In genomic region chr9:114156311-114156657, GRCh38 we compare ENCODE assay signal across 8 cellular contexts. TPM values are rescaled to one million over a fixed set of nuclear protein-coding genes. Genes with fewer than 3 reads are reported as not detected.
DNase-seq lines count a peak whose midpoint lies in the region; ATAC-seq and TF ChIP-seq lines count a peak whose summit lies in the region.

No MANE protein-coding gene starts in this region.

- no peaks in the 10 kb centered on the region for H3K9me3 ChIP-seq in NT2/D1 (ENCODE audit: insufficient read depth, low read length)
- H3K9me3 ChIP-seq in lower lobe of right lung, result no peaks in the 10 kb centered on the region
- no peaks in the 10 kb centered on the region for H3K9me3 ChIP-seq in thoracic aorta

- peak; percentile 1 to 19 for ATAC-seq in lower lobe of right lung
- ATAC-seq in thoracic aorta (ENCODE audit: insufficient number of reproducible peaks, low FRiP score, low read depth), result peak; percentile 1
- no peak for ATAC-seq in HG03378 (IDR thresholded peaks at IDR 0.05; ENCODE audit: unreplicated experiment)

- H3K27me3 ChIP-seq in NT2/D1 (ENCODE audit: insufficient read depth, insufficient read length) (peaks cover 17% of the 10 kb centered on the region), lower lobe of right lung (ENCODE audit: low read depth) (peaks cover 37% of the 10 kb centered on the region), thoracic aorta (replicated peaks; ENCODE audit: insufficient read depth) (no peaks in the 10 kb centered on the region)

- TF ChIP-seq CTCF in AG09309 (IDR thresholded peaks at IDR 0.05; ENCODE audit: control insufficient read depth, insufficient read depth, low read depth, low read length, missing control alignments) (no peak), cardiac fibroblast (IDR thresholded peaks at IDR 0.05; ENCODE audit: low read depth, low read length) (no peak), lower lobe of right lung (IDR thresholded peaks at IDR 0.05) (no peak), thoracic aorta (IDR thresholded peaks at IDR 0.05) (no peak)

- no peak overlapping the region for H3K27ac ChIP-seq in lower lobe of right lung
- H3K27ac ChIP-seq in thoracic aorta, result peak overlapping the region; percentile 75 to 80

- peak overlapping the region; percentile 79 for H3K4me3 ChIP-seq in AG09309 (ENCODE audit: control insufficient read depth, low read depth, low read length)
- peak overlapping the region; percentile 49 for H3K4me3 ChIP-seq in NT2/D1 (ENCODE audit: insufficient read length, low read depth)
- H3K4me3 ChIP-seq in cardiac fibroblast (replicated peaks in 1 of 2; ENCODE audit: low read depth in 2 of 2, low read length in 2 of 2), result peak overlapping the region; percentile 64 to 66
- H3K4me3 ChIP-seq in lower lobe of right lung, result peak overlapping the region; percentile 61
- H3K4me3 ChIP-seq in thoracic aorta, result peak overlapping the region; percentile 83

- H3K9ac ChIP-seq in NT2/D1 (ENCODE audit: insufficient read length, low read depth), result peak overlapping the region; percentile 82

- intact Hi-C loops in lower lobe of right lung (cut with DNase I), result no loop called here

- H3K4me1 ChIP-seq in NT2/D1 (ENCODE audit: insufficient read depth, insufficient read length) (peaks cover 25% of the 10 kb centered on the region), lower lobe of right lung (peaks cover 20% of the 10 kb centered on the region), thoracic aorta (ENCODE audit: control insufficient read depth in 1 of 2, low read depth in 2 of 2) (peaks cover 17 to 50% of the 10 kb centered on the region in 2 donors)

- no peak for DNase-seq in AG09309 (ENCODE audit: low read depth)
- DNase-seq in NT2/D1 (ENCODE audit: low read depth, low spot score), result no peak
- peak in 1 of 2 donors; percentile 51 for DNase-seq in cardiac fibroblast (ENCODE audit: low read depth in 2 of 2)
- DNase-seq in lower lobe of right lung, result no peak
- no peak for DNase-seq in thoracic aorta (ENCODE audit: low spot score)
- DNase-seq in KG1 (lab: John Stamatoyannopoulos, UW), result no peak
- DNase-seq in glomerular visceral epithelial cell (ENCODE audit: extremely low spot score), result no peak

- H3K36me3 ChIP-seq in NT2/D1 (ENCODE audit: insufficient read depth, insufficient read length, low read length), result peaks cover 35% of the 10 kb centered on the region
- H3K36me3 ChIP-seq in lower lobe of right lung, result no peaks in the 10 kb centered on the region
- no peaks in the 10 kb centered on the region for H3K36me3 ChIP-seq in thoracic aorta

RNA-seq across cellular contexts. Expression of gene COL27A1, which starts 0.9 kb away (rescaled TPM):
- 13.0 TPM for total RNA-seq in lower lobe of right lung
- 10 to 100 TPM; 18.5 to 57.1 TPM for total RNA-seq in thoracic aorta

RNA-seq across cellular contexts. Expression of gene KIF12, which starts 57.2 kb away (rescaled TPM):
- total RNA-seq in lower lobe of right lung (4.8 TPM), thoracic aorta (not detected)
